Comparison of ENCODE assay signal across 8 cellular contexts in genomic region chr16:21857656-21858055, GRCh38. TPM values are rescaled to one million over a fixed set of nuclear protein-coding genes. Genes with fewer than 3 reads are reported as not detected.
DNase-seq lines count a peak whose midpoint lies in the region; ATAC-seq and TF ChIP-seq lines count a peak whose summit lies in the region.
"Not testable (repeated sequence)": the region's sequence is repeated elsewhere in the genome, so short reads cannot be mapped to it uniquely, and the experiment has no call there.

NPIPB4 (minus strand) TSS chr16:21857756; CDS start chr16:21857378, 378 bp downstream.

- not testable (repeated sequence) for H3K4me2 ChIP-seq in GM23248 (ENCODE audit: unreplicated experiment)

- not testable (repeated sequence) for H3K27ac ChIP-seq in GM23248, sigmoid colon, uterus

- not testable (repeated sequence) for H3F3A ChIP-seq in GM23248 (ENCODE audit: insufficient read depth)

- H3K27me3 Mint-ChIP-seq in activated naive CD8-positive, alpha-beta T cell treated with anti-CD3 and anti-CD28 coated beads for 36 hours; endothelial cell (ENCODE audit: unreplicated experiment): not testable (repeated sequence)

- not testable (repeated sequence) for H3K4me3 ChIP-seq in GM23248, sigmoid colon, uterus

- not testable (repeated sequence) for H3K4me1 ChIP-seq in GM23248 (ENCODE audit: insufficient read depth); sigmoid colon; uterus

- intact Hi-C loops in T-helper 1 cell treated with Interleukin-12 subunit alpha and Interleukin-12 subunit beta and Interleukin-4 antibody, amounts not matched to agents 30 ng/mL and 1 ng/mL, for 36 hours (cut with micrococcal nuclease); left ventricle myocardium superior (cut with micrococcal nuclease); sigmoid colon (cut with DNase I); uterus (cut with DNase I; ENCODE audit: low total_unique reads): not testable (repeated sequence)

- DNase-seq in GM23248; activated naive CD8-positive, alpha-beta T cell treated with anti-CD3 and anti-CD28 coated beads for 36 hours; endothelial cell (ENCODE audit: low spot score); left ventricle myocardium superior; mucosa of gallbladder (ENCODE audit: low spot score); sigmoid colon; uterus: not testable (repeated sequence)

- not testable (repeated sequence) for H3K9me2 ChIP-seq in GM23248 (ENCODE audit: insufficient read depth)

- not testable (repeated sequence) for H3K4me3 Mint-ChIP-seq in activated naive CD8-positive, alpha-beta T cell treated with anti-CD3 and anti-CD28 coated beads for 36 hours; endothelial cell (ENCODE audit: unreplicated experiment)

- not testable (repeated sequence) for H3K36me3 Mint-ChIP-seq in activated naive CD8-positive, alpha-beta T cell treated with anti-CD3 and anti-CD28 coated beads for 36 hours; endothelial cell (ENCODE audit: low read depth, unreplicated experiment)

- H3K36me3 ChIP-seq in GM23248 (ENCODE audit: low read depth); sigmoid colon; uterus: not testable (repeated sequence)

- ATAC-seq in left ventricle myocardium superior: not testable (repeated sequence)

- H3K9me3 Mint-ChIP-seq in activated naive CD8-positive, alpha-beta T cell treated with anti-CD3 and anti-CD28 coated beads for 36 hours; endothelial cell (ENCODE audit: unreplicated experiment): not testable (repeated sequence)

- not testable (repeated sequence) for H2AFZ ChIP-seq in GM23248

- not testable (repeated sequence) for H3K4me1 Mint-ChIP-seq in activated naive CD8-positive, alpha-beta T cell treated with anti-CD3 and anti-CD28 coated beads for 36 hours; endothelial cell (ENCODE audit: unreplicated experiment)

- H3K79me2 ChIP-seq in GM23248 (ENCODE audit: insufficient read depth): not testable (repeated sequence)

- TF ChIP-seq EP300 in sigmoid colon (IDR thresholded peaks at IDR 0.05): not testable (repeated sequence)

- H3K9ac ChIP-seq in GM23248: not testable (repeated sequence)

- H3K27ac Mint-ChIP-seq in activated naive CD8-positive, alpha-beta T cell treated with anti-CD3 and anti-CD28 coated beads for 36 hours; endothelial cell (ENCODE audit: unreplicated experiment): not testable (repeated sequence)

- not testable (repeated sequence) for TF ChIP-seq CTCF in endothelial cell (IDR thresholded peaks at IDR 0.05; ENCODE audit: unreplicated experiment); sigmoid colon (IDR thresholded peaks at IDR 0.05); uterus (IDR thresholded peaks at IDR 0.05)

- WGBS in GM23248 (ENCODE audit: low coverage in 1 of 2, low lambda C conversion rate in 2 of 2, missing lambda C conversion rate in 2 of 2), 2 experiments: no CpG with 5 or more reads among the region's 5 CpGs
- no CpG with 5 or more reads among the region's 5 CpGs for WGBS in sigmoid colon, 2 donors

- H3K9me3 ChIP-seq in GM23248 (ENCODE audit: low read depth); sigmoid colon; uterus: not testable (repeated sequence)

- in situ Hi-C loops in GM23248 (cut with MboI): not testable (repeated sequence)

- not testable (repeated sequence) for TF ChIP-seq POLR2A in sigmoid colon (IDR thresholded peaks at IDR 0.05); uterus (IDR thresholded peaks at IDR 0.05)

- H3K27me3 ChIP-seq in GM23248 (replicated peaks; ENCODE audit: insufficient read depth); sigmoid colon; uterus: not testable (repeated sequence)

- not testable (repeated sequence) for H4K20me1 ChIP-seq in GM23248 (ENCODE audit: insufficient read depth)

RNA-seq across cellular contexts. Expression of gene NPIPB4, which starts in this region (rescaled TPM):
- total RNA-seq in GM23248 (2014; rRNA removed; shearing (Covaris generic)): 2.8 and 14.6 TPM in 2 replicates
- polyA plus RNA-seq in GM23248 (2016; fragmentation: Nextera tagmentation; extraction: Ambion mirVana): 11.5 and 23.9 TPM in 2 replicates
- 239 and 269 TPM in 2 replicates for total RNA-seq in T-helper 1 cell treated with Interleukin-12 subunit alpha and Interleukin-12 subunit beta and Interleukin-4 antibody, amounts not matched to agents 30 ng/mL and 1 ng/mL, for 36 hours
- 10 to 100 TPM; 82.4 to 92.7 TPM for total RNA-seq in activated naive CD8-positive, alpha-beta T cell treated with anti-CD3 and anti-CD28 coated beads for 36 hours
- 104 TPM for total RNA-seq in endothelial cell (ENCODE audit: unreplicated experiment)
- total RNA-seq in left ventricle myocardium superior: 25.0 TPM
- 98.3 TPM for total RNA-seq in mucosa of gallbladder
- 10 to 100 TPM; 33.9 to 85.3 (median 51.0) TPM for total RNA-seq in sigmoid colon
- 10 to 100 TPM in 1 of 3 donors, 1 to 10 TPM in 2; 3.6 to 58.2 (median 4.4) TPM for polyA plus RNA-seq in sigmoid colon
- total RNA-seq in uterus: 100 to 1,000 TPM in 1 of 4 donors, 10 to 100 TPM in 3; 13.2 to 357 (median 75.3) TPM
